Comparison of ENCODE assay signal across 1 cellular context in genomic region chr20:57663241-57663640, GRCh38.
TF ChIP-seq lines count a peak whose summit lies in the region.

No MANE protein-coding gene starts in this region.

TF ChIP-seq in HepG2, 621 proteins besides CTCF, POLR2A, EP300 and RAD21:
- TF ChIP-seq MLXIP (CRISPR knock-in tag; IDR thresholded peaks at IDR 0.05; ENCODE audit: borderline replicate concordance) (no peak), SRY (CRISPR knock-in tag; IDR thresholded peaks at IDR 0.05) (no peak), USF2 (IDR thresholded peaks at IDR 0.05; ENCODE audit: low read depth, low read length) (no peak), USF2 (CRISPR knock-in tag; IDR thresholded peaks at IDR 0.05; ENCODE audit: borderline replicate concordance) (no peak), JUN (CRISPR knock-in tag; IDR thresholded peaks at IDR 0.05) (no peak)
